In genomic region chr2:128499367-128500135, GRCh38 we compare ENCODE assay signal across 14 cellular contexts.
"Had no signal": no experiment of that assay in that cellular context is flagged by ENCODE, and none has a peak within 500 bp of the region (broad histone marks: within the 10 kb centered on the region; RNA-seq: fewer than 3 reads in every experiment).

No MANE protein-coding gene starts in this region.

- ATAC-seq: activated CD8-positive, alpha-beta memory T cell treated with anti-CD3 and anti-CD28 coated beads, Interleukin-2, amount 10 ng/mL, durations not matched to agents 7 days and 5 days; activated T-cell treated with anti-CD3 and anti-CD28 coated beads, Interleukin-2, amount 50 U/mL, for 4 hours; gastrocnemius medialis; heart right ventricle; right cardiac atrium; stimulated activated effector memory CD8-positive, alpha-beta T cell treated with anti-CD3 and anti-CD28 coated beads, Interleukin-12 subunit alpha, Interleukin-12 subunit beta, amount 100 ng/mL, for 72 hours had no signal

- H3K9me3 Mint-ChIP-seq: activated T-cell treated with anti-CD3 and anti-CD28 coated beads, Interleukin-2, amount 50 U/mL, for 4 hours; naive B cell; stimulated activated effector memory CD8-positive, alpha-beta T cell treated with anti-CD3 and anti-CD28 coated beads, Interleukin-12 subunit alpha, Interleukin-12 subunit beta, amount 100 ng/mL, for 72 hours had no signal

- H3K4me1 Mint-ChIP-seq: activated CD8-positive, alpha-beta memory T cell treated with anti-CD3 and anti-CD28 coated beads, Interleukin-2, amount 10 ng/mL, durations not matched to agents 7 days and 5 days; stimulated activated effector memory CD8-positive, alpha-beta T cell treated with anti-CD3 and anti-CD28 coated beads, Interleukin-12 subunit alpha, Interleukin-12 subunit beta, amount 100 ng/mL, for 72 hours had no signal

- H3K36me3 Mint-ChIP-seq: activated CD8-positive, alpha-beta memory T cell treated with anti-CD3 and anti-CD28 coated beads, Interleukin-2, amount 10 ng/mL, durations not matched to agents 7 days and 5 days; naive B cell; stimulated activated effector memory CD8-positive, alpha-beta T cell treated with anti-CD3 and anti-CD28 coated beads, Interleukin-12 subunit alpha, Interleukin-12 subunit beta, amount 100 ng/mL, for 72 hours had no signal

- H3K4me3 ChIP-seq: gastrocnemius medialis, heart right ventricle, smooth muscle cell, transverse colon had no signal

- H3K4me1 ChIP-seq: gastrocnemius medialis, transverse colon had no signal

- H3K27ac ChIP-seq: gastrocnemius medialis, heart right ventricle, transverse colon had no signal

- H3K27ac Mint-ChIP-seq: activated CD8-positive, alpha-beta memory T cell treated with anti-CD3 and anti-CD28 coated beads, Interleukin-2, amount 10 ng/mL, durations not matched to agents 7 days and 5 days; progenitor cell of endocrine pancreas; stimulated activated effector memory CD8-positive, alpha-beta T cell treated with anti-CD3 and anti-CD28 coated beads, Interleukin-12 subunit alpha, Interleukin-12 subunit beta, amount 100 ng/mL, for 72 hours had no signal

- H3K4me3 Mint-ChIP-seq: activated CD8-positive, alpha-beta memory T cell treated with anti-CD3 and anti-CD28 coated beads, Interleukin-2, amount 10 ng/mL, durations not matched to agents 7 days and 5 days; activated T-cell treated with anti-CD3 and anti-CD28 coated beads, Interleukin-2, amount 50 U/mL, for 4 hours; stimulated activated effector memory CD8-positive, alpha-beta T cell treated with anti-CD3 and anti-CD28 coated beads, Interleukin-12 subunit alpha, Interleukin-12 subunit beta, amount 100 ng/mL, for 72 hours had no signal

- H3K27me3 Mint-ChIP-seq: activated CD8-positive, alpha-beta memory T cell treated with anti-CD3 and anti-CD28 coated beads, Interleukin-2, amount 10 ng/mL, durations not matched to agents 7 days and 5 days had no signal

- H3K36me3 ChIP-seq: gastrocnemius medialis, heart right ventricle, transverse colon had no signal

- H3K9me3 ChIP-seq: gastrocnemius medialis, heart right ventricle, transverse colon had no signal

- H3K27me3 ChIP-seq: gastrocnemius medialis, heart right ventricle, transverse colon had no signal

- DNase-seq: activated CD4-positive, alpha-beta T cell treated with anti-CD3 and anti-CD28 coated beads, Interleukin-2, amount 50 U/mL, for 4 hours; activated CD4-positive, CD25-positive, alpha-beta regulatory T cell treated with anti-CD3 and anti-CD28 coated beads, Interleukin-2, amount 50 U/mL, for 72 hours; activated CD8-positive, alpha-beta memory T cell treated with anti-CD3 and anti-CD28 coated beads, Interleukin-2, amount 10 ng/mL, durations not matched to agents 7 days and 5 days; activated T-cell treated with anti-CD3 and anti-CD28 coated beads, Interleukin-2, amount 50 U/mL, for 4 hours; effector CD8-positive, alpha-beta T cell; gastrocnemius medialis; heart right ventricle; naive B cell; right cardiac atrium; T-helper 9 cell; transverse colon had no signal
